ENCODE assay signal across 1 cellular context in the genomic region with DNA sequence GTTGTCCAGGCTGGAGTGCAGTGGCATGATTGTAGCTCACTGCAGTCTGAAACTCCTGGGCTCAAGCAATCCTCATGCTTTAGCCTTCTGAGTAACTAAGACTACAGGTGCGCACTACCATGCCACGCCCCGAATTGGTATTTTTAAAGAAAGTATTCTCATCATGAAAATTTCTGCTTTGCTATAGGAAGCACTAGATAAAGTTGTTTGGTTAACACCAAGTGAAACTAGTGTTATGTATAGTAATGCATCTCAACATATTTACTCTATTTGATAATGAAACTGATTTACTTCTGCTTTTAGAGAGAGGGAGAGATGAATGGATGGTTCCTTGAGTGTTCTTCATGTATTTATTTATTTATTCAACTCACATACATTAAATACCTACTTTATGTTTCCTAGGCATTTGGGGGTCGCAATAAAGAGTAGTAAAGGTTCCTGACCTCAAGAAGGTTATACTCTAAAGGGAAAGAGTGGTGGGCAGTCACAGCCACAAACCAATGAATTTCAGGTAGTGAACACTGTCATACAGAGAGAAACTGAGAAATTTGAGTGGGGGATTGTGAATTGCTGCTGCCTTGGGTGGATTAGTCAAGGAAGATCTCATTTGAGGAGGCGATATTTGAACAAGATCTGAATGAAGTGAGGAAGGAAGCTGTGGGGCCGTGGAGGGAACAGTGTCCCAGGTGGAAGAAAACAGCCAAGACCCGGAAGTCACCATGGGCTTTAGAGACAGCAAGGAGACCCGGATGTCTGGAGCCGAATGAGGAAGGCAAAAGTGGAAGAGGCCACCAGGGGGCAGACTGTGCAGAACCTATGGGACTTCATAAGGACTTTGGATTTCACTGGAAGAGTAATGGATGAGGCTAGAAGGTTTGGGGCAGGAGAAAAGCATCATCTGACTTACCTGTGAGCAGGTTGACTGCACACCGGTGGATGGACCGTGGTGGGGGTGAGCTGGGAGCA.
TF ChIP-seq lines count a peak whose summit lies in the region.

No MANE protein-coding gene starts in this region.

TF ChIP-seq in HEK293, 187 proteins besides CTCF, POLR2A, EP300 and RAD21 (continued from another document):
- TF ChIP-seq, protein P1, sequence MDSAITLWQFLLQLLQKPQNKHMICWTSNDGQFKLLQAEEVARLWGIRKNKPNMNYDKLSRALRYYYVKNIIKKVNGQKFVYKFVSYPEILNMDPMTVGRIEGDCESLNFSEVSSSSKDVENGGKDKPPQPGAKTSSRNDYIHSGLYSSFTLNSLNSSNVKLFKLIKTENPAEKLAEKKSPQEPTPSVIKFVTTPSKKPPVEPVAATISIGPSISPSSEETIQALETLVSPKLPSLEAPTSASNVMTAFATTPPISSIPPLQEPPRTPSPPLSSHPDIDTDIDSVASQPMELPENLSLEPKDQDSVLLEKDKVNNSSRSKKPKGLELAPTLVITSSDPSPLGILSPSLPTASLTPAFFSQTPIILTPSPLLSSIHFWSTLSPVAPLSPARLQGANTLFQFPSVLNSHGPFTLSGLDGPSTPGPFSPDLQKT (IDR thresholded peaks at IDR 0.05; ENCODE audit: borderline replicate concordance, low read depth, low read length) = no peak
- TF ChIP-seq ZNF654 (tag by site-specific recombination; IDR thresholded peaks at IDR 0.05; ENCODE audit: low read depth) = 0 out of 2 replicates have a peak, but pooled peaks have one; percentile 24
- TF ChIP-seq ZNF544 (tag by site-specific recombination; IDR thresholded peaks at IDR 0.05) = no peak
- no peak for TF ChIP-seq YY1 (tag by site-specific recombination; IDR thresholded peaks at IDR 0.05)
- no peak for TF ChIP-seq ZNF223 (tag by site-specific recombination; IDR thresholded peaks at IDR 0.05)
